8 cellular contexts compared by ENCODE assay signal in the genomic region with DNA sequence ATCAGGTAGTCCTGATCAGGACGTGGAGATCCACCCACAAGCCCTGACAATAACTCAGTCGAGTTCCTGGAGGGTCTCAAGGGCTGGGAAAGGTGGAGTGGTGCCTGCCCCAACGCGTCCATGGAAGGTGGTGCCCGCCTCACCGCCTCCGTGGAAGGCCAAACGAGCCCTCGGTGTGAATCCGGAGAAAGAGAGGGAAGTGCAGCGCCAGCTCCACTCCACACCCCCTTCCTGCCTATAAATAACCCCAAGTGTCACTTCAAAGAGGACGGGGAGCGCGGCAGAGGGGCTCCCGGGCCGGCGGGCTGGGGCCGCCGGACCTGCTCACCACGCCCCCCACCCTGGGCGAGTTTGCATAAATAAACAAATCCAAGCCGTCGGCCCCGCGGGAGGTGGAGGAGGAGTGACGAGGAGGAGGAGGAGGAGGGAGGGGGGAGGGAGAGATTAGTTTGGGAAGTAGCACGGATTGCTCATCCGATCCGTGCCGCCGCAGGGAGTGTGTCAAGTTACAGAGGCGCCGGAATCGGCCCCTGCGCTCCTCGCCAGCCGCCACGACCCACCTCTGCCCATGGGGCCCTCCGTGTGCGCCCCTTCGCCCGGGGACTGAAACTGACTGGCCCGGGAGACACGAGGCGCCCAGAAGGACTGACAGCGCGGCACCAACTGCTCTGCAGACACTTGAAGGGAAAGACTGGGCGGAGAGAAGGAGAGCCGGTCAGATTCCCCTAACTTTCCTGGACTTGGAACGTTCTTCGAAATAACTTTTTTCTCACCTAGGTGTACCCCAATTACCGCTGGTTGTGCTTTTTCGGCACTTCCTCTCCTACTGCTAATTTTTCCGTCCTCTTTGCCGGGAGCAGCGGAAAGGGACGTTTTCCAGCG. TPM values are rescaled to one million over a fixed set of nuclear protein-coding genes. Genes with fewer than 3 reads are reported as not detected.
DNase-seq lines count a peak whose midpoint lies in the region; ATAC-seq and TF ChIP-seq lines count a peak whose summit lies in the region.

TSS of gene COL13A1 (plus strand) at position 473 of the 882 bp plus-strand sequence. CDS start 518 bp downstream, outside the sequence.

- no peak for ATAC-seq in CD8-positive, alpha-beta T cell
- ATAC-seq in GM21381 (IDR thresholded peaks at IDR 0.05; ENCODE audit: unreplicated experiment), result no peak
- no peak for ATAC-seq in GM19455 (IDR thresholded peaks at IDR 0.05; ENCODE audit: unreplicated experiment)
- no peak for ATAC-seq in GM21360 (IDR thresholded peaks at IDR 0.05; ENCODE audit: unreplicated experiment)

- H3K9me3 Mint-ChIP-seq in CD8-positive, alpha-beta T cell, result no peaks in the 10 kb centered on the region

- H3K36me3 Mint-ChIP-seq in CD8-positive, alpha-beta T cell, result no peaks in the 10 kb centered on the region

- H3K27ac Mint-ChIP-seq in CD8-positive, alpha-beta T cell, result no peak within 1 kb of the TSS

- intact Hi-C loops in CD8-positive, alpha-beta T cell (cut with DNase I, micrococcal nuclease), result loop anchor here (5.0 kb wide), 1 partner anchor 284 kb away; no protein-coding TSS in a partner anchor

- no peaks in the 10 kb centered on the region for H3K9me3 ChIP-seq in CD8-positive, alpha-beta T cell (ENCODE audit: low read length)

- H3K27me3 Mint-ChIP-seq in CD8-positive, alpha-beta T cell (ENCODE audit: low read depth), result peaks cover 51% of the 10 kb centered on the region

- H3K27me3 ChIP-seq in CD8-positive, alpha-beta T cell (ENCODE audit: insufficient read depth, low read length), result peaks cover 5% of the 10 kb centered on the region

- CTCF ChIA-PET in CD8-positive, alpha-beta T cell (lab: Charles Lee), result no interaction called here

- in situ Hi-C loops in astrocyte of the cerebellum (cut with HindIII; ENCODE audit: low sequenced_read_pairs), result no loop called here

- H3K4me1 ChIP-seq in CD8-positive, alpha-beta T cell (ENCODE audit: insufficient read depth, low read length), result peaks cover 9% of the 10 kb centered on the region

- no peak for DNase-seq in CD8-positive, alpha-beta T cell
- DNase-seq in LHCN-M2 (ENCODE audit: low read depth) (peak; percentile 57), astrocyte of the cerebellum (ENCODE audit: low read depth) (no peak), iPS DF 4.7 (ENCODE audit: extremely low read depth, low spot score) (peak; percentile 75), skeletal muscle cell (ENCODE audit: low read depth) (no peak)

- H3K4me3 ChIP-seq in CD8-positive, alpha-beta T cell (ENCODE audit: low read depth, low read length), result no peak within 1 kb of the TSS
- H3K4me3 ChIP-seq in astrocyte of the cerebellum (ENCODE audit: low read depth, low read length) (peak within 1 kb of the TSS; percentile 76), skeletal muscle cell (ENCODE audit: low read depth, low read length) (peak within 1 kb of the TSS; percentile 75)

- H3K36me3 ChIP-seq in CD8-positive, alpha-beta T cell (ENCODE audit: insufficient read depth, low read length), result no peaks in the 10 kb centered on the region

- H3K27ac ChIP-seq in CD8-positive, alpha-beta T cell (ENCODE audit: low read depth, low read length), result no peak within 1 kb of the TSS

- H3K4me3 Mint-ChIP-seq in CD8-positive, alpha-beta T cell, result peak within 1 kb of the TSS; percentile 58

- POLR2A ChIA-PET in CD8-positive, alpha-beta T cell (lab: Charles Lee), result no interaction called here

- no peak for TF ChIP-seq CTCF in CD8-positive, alpha-beta T cell (IDR thresholded peaks at IDR 0.05)
- TF ChIP-seq CTCF in astrocyte of the cerebellum (IDR thresholded peaks at IDR 0.05; ENCODE audit: low read depth, low read length, missing control alignments), result no peak

- peaks cover 12% of the 10 kb centered on the region for H3K4me1 Mint-ChIP-seq in CD8-positive, alpha-beta T cell (ENCODE audit: low read depth)

RNA-seq across cellular contexts. Expression of gene COL13A1, which starts in this region (rescaled TPM):
- not detected for total RNA-seq in CD8-positive, alpha-beta T cell
- 1.5 and 2.6 TPM in 2 replicates for total RNA-seq in LHCN-M2 (2014; rRNA removed)
- 4.1 TPM for polyA plus RNA-seq in LHCN-M2 (2012)

Comparison
In these comparisons a context has a peak if more than half of its experiments do, and no peak if none do; other contexts are left out.
1. DNase-seq: peak in LHCN-M2 (single experiment) and iPS DF 4.7 (single experiment); none in CD8-positive, alpha-beta T cell (0 of 7), astrocyte of the cerebellum (single experiment) and skeletal muscle cell (single experiment).